In the genomic region with DNA sequence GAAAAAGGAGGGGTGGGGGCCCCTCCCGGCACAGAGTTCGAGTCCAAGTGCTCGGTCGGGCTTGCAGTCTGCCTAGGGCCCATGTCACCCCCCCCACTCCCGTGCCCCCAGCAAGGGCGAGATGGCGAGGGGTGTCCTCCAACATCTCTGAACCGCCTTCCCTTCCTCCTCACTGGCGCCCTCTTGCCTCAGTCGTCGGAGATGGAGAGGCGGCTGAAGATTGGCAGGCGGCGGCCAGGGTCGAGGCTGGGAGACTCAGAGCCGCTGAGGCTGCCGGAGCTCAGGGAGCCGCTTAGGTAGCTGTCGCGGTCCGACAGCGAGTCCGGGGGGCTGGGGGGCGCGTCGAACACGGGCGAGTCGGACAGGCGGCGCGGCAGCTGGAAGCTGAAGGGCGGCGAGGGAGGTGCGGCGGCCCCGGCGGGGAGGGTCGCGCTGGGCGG, we compare ENCODE assay signal across 8 cellular contexts. TPM values are rescaled to one million over a fixed set of nuclear protein-coding genes. Genes with fewer than 3 reads are reported as not detected.
DNase-seq lines count a peak whose midpoint lies in the region; ATAC-seq and TF ChIP-seq lines count a peak whose summit lies in the region.

No MANE protein-coding gene starts in this region.

- H4K20me1 ChIP-seq in Loucy (ENCODE audit: insufficient read depth, low read length, poor library complexity, severe bottlenecking), result peaks cover 38% of the 10 kb centered on the region

- POLR2A ChIA-PET in activated CD4-positive, alpha-beta T cell treated with anti-CD3 and anti-CD28 coated beads, Interleukin-2, amount 10 ng/mL, durations not matched to agents 7 days and 5 days (lab: Charles Lee), result interaction anchor here (1.5 kb wide), 1 partner anchor 90 kb away, joined by 8 read pairs; no protein-coding TSS in a partner anchor

- H3K4me3 Mint-ChIP-seq in activated CD4-positive, alpha-beta T cell treated with anti-CD3 and anti-CD28 coated beads, Interleukin-2, amount 10 ng/mL, durations not matched to agents 7 days and 5 days, result peak overlapping the region; percentile 99

- peaks cover 3% of the 10 kb centered on the region for H3K27me3 Mint-ChIP-seq in activated CD4-positive, alpha-beta T cell treated with anti-CD3 and anti-CD28 coated beads, Interleukin-2, amount 10 ng/mL, durations not matched to agents 7 days and 5 days

- peaks cover 27% of the 10 kb centered on the region for H3K36me3 ChIP-seq in Loucy (ENCODE audit: insufficient read depth, low read length)
- peaks cover 34% of the 10 kb centered on the region for H3K36me3 ChIP-seq in lower lobe of right lung
- peaks cover 12% of the 10 kb centered on the region for H3K36me3 ChIP-seq in SJCRH30

- peak; percentile 59 for TF ChIP-seq CTCF in Loucy (conservative IDR thresholded peaks at IDR 0.05; ENCODE audit: low read length)
- peak in 50 of 56 donors; percentile 16 to 64 (median 40) for TF ChIP-seq CTCF in dorsolateral prefrontal cortex (IDR thresholded peaks at IDR 0.05 in 54 of 56, conservative IDR thresholded peaks at IDR 0.05 in 2 of 56; ENCODE audit: low read depth in 1 of 56, partially characterized antibody in 56 of 56)
- TF ChIP-seq CTCF in lower lobe of right lung (IDR thresholded peaks at IDR 0.05), result peak; percentile 36

- CTCF ChIA-PET in activated CD4-positive, alpha-beta T cell treated with anti-CD3 and anti-CD28 coated beads, Interleukin-2, amount 10 ng/mL, durations not matched to agents 7 days and 5 days (lab: Charles Lee), result interaction anchor here (0.7 to 29.8 kb wide), 13 partner anchors 8 to 365 kb away, joined by 3 to 525 read pairs (median 3); no protein-coding TSS in a partner anchor

- peak overlapping the region; percentile 16 to 100 (median 98) for H3K27ac ChIP-seq in dorsolateral prefrontal cortex
- H3K27ac ChIP-seq in lower lobe of right lung, result peak overlapping the region; percentile 100
- no peak overlapping the region for H3K27ac ChIP-seq in SJCRH30

- H3K4me3 ChIP-seq in Loucy (ENCODE audit: low read length, poor library complexity, severe bottlenecking) (peak overlapping the region; percentile 97), dorsolateral prefrontal cortex (peak overlapping the region; percentile 31 to 93 (median 79)), lower lobe of right lung (peak overlapping the region; percentile 95), SJCRH30 (no peak overlapping the region)

- no peaks in the 10 kb centered on the region for H3K27me3 ChIP-seq in Loucy (ENCODE audit: insufficient read depth, low read length, poor library complexity, severe bottlenecking)
- peaks cover 0 to 19% (median 0%) of the 10 kb centered on the region in 45 donors for H3K27me3 ChIP-seq in dorsolateral prefrontal cortex
- H3K27me3 ChIP-seq in lower lobe of right lung (ENCODE audit: low read depth), result no peaks in the 10 kb centered on the region
- no peaks in the 10 kb centered on the region for H3K27me3 ChIP-seq in SJCRH30

- intact Hi-C loops in dorsolateral prefrontal cortex (cut with DNase I) (loop anchor here in 1 of 2 donors (10.0 kb wide), 1 partner anchor 261 kb away; no protein-coding TSS in a partner anchor), lower lobe of right lung (cut with DNase I) (loop anchor here (10.0 kb wide), 2 partner anchors 49 to 261 kb away; no protein-coding TSS in a partner anchor)

- H3K79me2 ChIP-seq in Loucy (ENCODE audit: insufficient read depth, low read length), result peaks cover 82% of the 10 kb centered on the region

- H3K4me1 ChIP-seq in Loucy (ENCODE audit: insufficient read depth, low read length, poor library complexity, severe bottlenecking) (peaks cover 52% of the 10 kb centered on the region), lower lobe of right lung (peaks cover 57% of the 10 kb centered on the region), SJCRH30 (peaks cover 25% of the 10 kb centered on the region)

- DNase-seq in COLO668 (lab: John Stamatoyannopoulos, UW; ENCODE audit: unreplicated experiment), result peak; percentile 68
- DNase-seq in activated CD4-positive, alpha-beta T cell treated with anti-CD3 and anti-CD28 coated beads, Interleukin-2, amount 10 ng/mL, durations not matched to agents 7 days and 5 days, result peak; percentile 84
- peak in 4 of 10 donors; percentile 44 to 65 (median 54) for DNase-seq in dorsolateral prefrontal cortex
- DNase-seq in lower lobe of right lung, result peak; percentile 78
- peak; percentile 47 to 66 (median 60) for DNase-seq in stimulated activated CD4-positive, alpha-beta T cell treated with anti-CD3 and anti-CD28 coated beads, TNF-alpha, amount 100 ng/mL, for 48 hours (ENCODE audit: low read depth in 3 of 3)
- DNase-seq in SJCRH30, result no peak

- H2AFZ ChIP-seq in Loucy (ENCODE audit: low read length), result no peak overlapping the region

- peak overlapping the region; percentile 97 for H3K4me2 ChIP-seq in Loucy (ENCODE audit: low read depth, low read length, poor library complexity, severe bottlenecking)

- ATAC-seq in lower lobe of right lung, result no peak
- ATAC-seq in HG02610 (IDR thresholded peaks at IDR 0.05; ENCODE audit: unreplicated experiment), result no peak

- peak overlapping the region; percentile 99 for H3K27ac Mint-ChIP-seq in activated CD4-positive, alpha-beta T cell treated with anti-CD3 and anti-CD28 coated beads, Interleukin-2, amount 10 ng/mL, durations not matched to agents 7 days and 5 days

- H3K9me3 ChIP-seq in Loucy (ENCODE audit: insufficient read depth, low read depth, low read length) (no peaks in the 10 kb centered on the region), lower lobe of right lung (no peaks in the 10 kb centered on the region), SJCRH30 (replicated peaks) (no peaks in the 10 kb centered on the region)

- no peaks in the 10 kb centered on the region for H3K9me3 Mint-ChIP-seq in activated CD4-positive, alpha-beta T cell treated with anti-CD3 and anti-CD28 coated beads, Interleukin-2, amount 10 ng/mL, durations not matched to agents 7 days and 5 days

- no peaks in the 10 kb centered on the region for H3K9me2 ChIP-seq in Loucy (replicated peaks; ENCODE audit: low read depth, low read length)

- H3K36me3 Mint-ChIP-seq in activated CD4-positive, alpha-beta T cell treated with anti-CD3 and anti-CD28 coated beads, Interleukin-2, amount 10 ng/mL, durations not matched to agents 7 days and 5 days (ENCODE audit: low read depth), result peaks cover 53% of the 10 kb centered on the region

- H3F3A ChIP-seq in Loucy (ENCODE audit: low read depth), result peaks cover 25% of the 10 kb centered on the region

- peak overlapping the region; percentile 100 for H3K9ac ChIP-seq in Loucy (ENCODE audit: low read depth, low read length, poor library complexity, severe bottlenecking)

- peaks cover 39% of the 10 kb centered on the region for H3K4me1 Mint-ChIP-seq in activated CD4-positive, alpha-beta T cell treated with anti-CD3 and anti-CD28 coated beads, Interleukin-2, amount 10 ng/mL, durations not matched to agents 7 days and 5 days

RNA-seq across cellular contexts. Expression of a gene that starts 2.3 kb away (rescaled TPM):
- 100 to 1,000 TPM; 210 to 228 TPM for total RNA-seq in activated CD4-positive, alpha-beta T cell treated with anti-CD3 and anti-CD28 coated beads, Interleukin-2, amount 10 ng/mL, durations not matched to agents 7 days and 5 days
- 10 to 100 TPM; 13.0 to 86.0 (median 32.4) TPM for total RNA-seq in dorsolateral prefrontal cortex
- 136 TPM for total RNA-seq in lower lobe of right lung
- total RNA-seq in SJCRH30 (2014; rRNA removed; shearing (Covaris generic)), result 5.1 and 5.6 TPM in 2 replicates

Comparison
In these comparisons a context has a peak if more than half of its experiments do, and no peak if none do; other contexts are left out.
1. DNase-seq: peak in COLO668 (single experiment), activated CD4-positive, alpha-beta T cell treated with anti-CD3 and anti-CD28 coated beads, Interleukin-2, amount 10 ng/mL, durations not matched to agents 7 days and 5 days (single experiment), lower lobe of right lung (single experiment) and stimulated activated CD4-positive, alpha-beta T cell treated with anti-CD3 and anti-CD28 coated beads, TNF-alpha, amount 100 ng/mL, for 48 hours (3 of 3); none in SJCRH30 (0 of 2).
2. Peak in every context shown above with its lines, with median percentiles within 50 percentile points of each other: CTCF ChIP-seq.